10 cellular contexts compared by ENCODE assay signal in the genomic region with DNA sequence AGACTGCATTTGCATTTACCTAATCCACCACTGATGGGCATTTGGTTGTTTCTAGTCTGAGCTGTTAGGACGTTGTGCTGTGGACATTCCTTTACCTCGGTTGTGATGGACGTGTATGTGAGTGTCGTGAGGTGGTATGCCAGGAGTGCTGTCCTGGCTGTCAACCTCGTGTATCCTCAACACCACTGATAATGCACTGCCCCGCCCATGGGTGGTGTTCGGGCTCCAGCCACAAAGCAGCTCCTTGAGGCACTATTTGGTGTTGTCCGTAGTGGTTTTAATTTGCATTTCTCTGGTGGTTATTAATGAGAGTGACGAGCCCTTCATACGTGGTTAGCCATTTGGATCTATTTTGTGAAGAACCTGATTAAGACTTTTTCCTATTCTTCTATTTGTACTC.
DNase-seq lines count a peak whose midpoint lies in the region; ATAC-seq and TF ChIP-seq lines count a peak whose summit lies in the region.
"Had no signal": no experiment of that assay in that cellular context is flagged by ENCODE, and none has a peak within 500 bp of the region (broad histone marks: within the 10 kb centered on the region; RNA-seq: fewer than 3 reads in every experiment).

No MANE protein-coding gene starts in this region.

- H3K27ac ChIP-seq in H9 (ENCODE audit: insufficient read length, low read depth, low read length) (no peak overlapping the region), substantia nigra (ENCODE audit: low read depth, low read length, poor library complexity, severe bottlenecking) (no peak overlapping the region)
- H3K27ac ChIP-seq: right lobe of liver had no signal

- H3K9me3 Mint-ChIP-seq in H9 = no peaks in the 10 kb centered on the region

- no peak overlapping the region for H3K4ac ChIP-seq in H9 (ENCODE audit: low read depth, low read length)

- no peak overlapping the region for H2BK12ac ChIP-seq in H9 (ENCODE audit: insufficient read length, low read depth, low read length)

- no peak overlapping the region for H2BK15ac ChIP-seq in H9 (ENCODE audit: low read depth, low read length)

- H3K79me2 ChIP-seq in H9 (ENCODE audit: insufficient read depth, low read length) = no peaks in the 10 kb centered on the region; the same call in 1 of the 2 replicates

- no peak overlapping the region for H4K91ac ChIP-seq in H9 (ENCODE audit: insufficient read length, low read depth, low read length)

- no peak overlapping the region for H3K14ac ChIP-seq in H9 (ENCODE audit: insufficient read depth, low read length)

- intact Hi-C loops in left colon (cut with DNase I, micrococcal nuclease) = no loop called here

- no peak overlapping the region for H2BK20ac ChIP-seq in H9 (ENCODE audit: low read depth, low read length, poor library complexity, severe bottlenecking)

- no peaks in the 10 kb centered on the region for H3K27me3 ChIP-seq in H9 (ENCODE audit: insufficient read depth, low read length)
- H3K27me3 ChIP-seq: right lobe of liver had no signal

- H3K4me2 ChIP-seq in H9 (ENCODE audit: insufficient read depth, insufficient read length, low read length) = no peak overlapping the region

- no peak overlapping the region for H3K4me3 Mint-ChIP-seq in H9

- H3K9ac ChIP-seq in H9 (ENCODE audit: extremely low read depth, insufficient read length, low read length) = no peak overlapping the region

- no peak overlapping the region for H3K27ac Mint-ChIP-seq in H9

- 0 out of 2 replicates have a peak, but pooled peaks cover 2% of the 10 kb centered on the region for H3K4me1 ChIP-seq in H9 (ENCODE audit: insufficient read depth, low read length)
- H3K4me1 ChIP-seq: right lobe of liver had no signal

- no peak overlapping the region for H2AK5ac ChIP-seq in H9 (ENCODE audit: insufficient read length, low read length)

- no peak overlapping the region for H3K18ac ChIP-seq in H9 (ENCODE audit: insufficient read length, low read depth, low read length)

- no peaks in the 10 kb centered on the region for H4K20me1 ChIP-seq in H9 (ENCODE audit: control insufficient read depth, insufficient read depth, insufficient read length)

- H3K9me3 ChIP-seq in H9 (ENCODE audit: control insufficient read depth, low read depth, low read length) = no peaks in the 10 kb centered on the region
- H3K9me3 ChIP-seq: right lobe of liver had no signal

- H3K79me1 ChIP-seq in H9 (ENCODE audit: insufficient read depth, low read depth, low read length, poor library complexity, severe bottlenecking) = peaks cover 6% of the 10 kb centered on the region

- H3K27me3 Mint-ChIP-seq in H9 (ENCODE audit: low read depth) = no peaks in the 10 kb centered on the region

- H3K56ac ChIP-seq in H9 (ENCODE audit: insufficient read length, low read depth, low read length) = no peak overlapping the region

- no CpG with 5 or more reads among the region's 10 CpGs for WGBS in H9 (ENCODE audit: extremely low coverage, insufficient read length, low lambda C conversion rate)

- no peak overlapping the region for H4K8ac ChIP-seq in H9 (replicated peaks; ENCODE audit: insufficient read length, low read depth, low read length)

- DNase-seq in left colon (peak in 1 of 2 donors; percentile 44), KG1 (lab: John Stamatoyannopoulos, UW) (no peak), H9 (no peak), substantia nigra (lab: John Stamatoyannopoulos, UW) (no peak)
- no peak for DNase-seq in activated CD4-positive, alpha-beta T cell treated with anti-CD3 and anti-CD28 coated beads for 1 hour
- DNase-seq: IMR-90, right lobe of liver had no signal

- peak; percentile 66 for ATAC-seq in GM18858 (IDR thresholded peaks at IDR 0.05; ENCODE audit: unreplicated experiment)
- peak; percentile 86 for ATAC-seq in GM21529 (IDR thresholded peaks at IDR 0.05; ENCODE audit: unreplicated experiment)
- peak; percentile 72 for ATAC-seq in HG03520 (IDR thresholded peaks at IDR 0.05; ENCODE audit: unreplicated experiment)
- ATAC-seq in left colon = peak; percentile 73
- ATAC-seq: right lobe of liver had no signal

- no peak overlapping the region for H2AFZ ChIP-seq in H9 (ENCODE audit: low read length)

- no peak overlapping the region for H4K5ac ChIP-seq in H9 (ENCODE audit: insufficient read length, low read depth, low read length)

- H2BK5ac ChIP-seq in H9 (ENCODE audit: insufficient read length, low read length) = no peak overlapping the region

- H3K23me2 ChIP-seq in H9 (ENCODE audit: insufficient read length, low read depth, low read length, poor library complexity, severe bottlenecking) = no peaks in the 10 kb centered on the region

- no peaks in the 10 kb centered on the region for H3K36me3 Mint-ChIP-seq in H9 (ENCODE audit: insufficient read depth in 1 of 3, low read depth in 3 of 3)

- no peak for TF ChIP-seq CTCF in H9 (conservative IDR thresholded peaks at IDR 0.05)

- peaks cover 12 to 24% of the 10 kb centered on the region in 2 experiments for H3K4me1 Mint-ChIP-seq in H9

- no peak overlapping the region for H3T11ph ChIP-seq in H9 (ENCODE audit: low read length)

- H2BK120ac ChIP-seq in H9 (ENCODE audit: low read depth, low read length, poor library complexity, severe bottlenecking) = no peak overlapping the region

- no peak overlapping the region for H3K23ac ChIP-seq in H9 (ENCODE audit: insufficient read length, low read depth, low read length)
